1 cellular context compared by ENCODE assay signal in the genomic region with DNA sequence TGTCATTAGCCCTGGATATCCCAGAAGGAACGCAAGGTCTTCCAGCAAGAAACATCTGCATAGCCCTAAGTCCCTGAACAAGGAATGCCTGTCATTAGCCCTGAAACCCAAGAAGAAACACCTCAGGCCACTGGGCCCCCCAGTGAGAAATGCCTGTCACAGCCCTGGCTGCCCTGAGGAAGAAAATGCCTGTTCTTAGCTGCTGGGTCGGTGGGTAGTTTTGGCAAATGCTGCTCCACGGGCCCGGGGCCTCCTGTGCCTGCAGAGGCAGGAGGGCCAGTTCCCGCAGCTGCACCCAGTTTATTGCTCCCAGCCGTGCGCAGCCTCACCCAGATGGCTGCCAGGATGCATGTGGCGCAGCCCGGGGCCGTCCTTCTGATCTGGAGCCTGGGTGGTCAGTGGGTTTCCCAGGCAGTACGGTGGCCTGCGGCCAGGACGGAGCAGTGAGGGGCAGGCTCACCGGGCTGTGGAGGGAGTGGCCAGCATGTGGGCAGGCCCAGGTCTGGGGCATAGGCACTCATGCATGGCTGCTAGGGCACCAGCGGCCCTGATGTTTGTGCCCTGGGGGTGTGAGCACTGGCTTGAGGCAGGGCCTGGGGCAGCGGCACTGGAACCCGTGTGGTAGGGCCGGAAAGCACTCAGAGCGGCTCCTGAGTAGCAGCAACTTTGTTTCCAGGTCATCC.
TF ChIP-seq lines count a peak whose summit lies in the region.

No MANE protein-coding gene starts in this region.

TF ChIP-seq in GM23338, 12 proteins besides CTCF, POLR2A, EP300 and RAD21 (continued from another document):
- TF ChIP-seq EZH2 (IDR thresholded peaks at IDR 0.05; ENCODE audit: low read depth, unreplicated experiment) = no peak
- TF ChIP-seq, protein P1, sequence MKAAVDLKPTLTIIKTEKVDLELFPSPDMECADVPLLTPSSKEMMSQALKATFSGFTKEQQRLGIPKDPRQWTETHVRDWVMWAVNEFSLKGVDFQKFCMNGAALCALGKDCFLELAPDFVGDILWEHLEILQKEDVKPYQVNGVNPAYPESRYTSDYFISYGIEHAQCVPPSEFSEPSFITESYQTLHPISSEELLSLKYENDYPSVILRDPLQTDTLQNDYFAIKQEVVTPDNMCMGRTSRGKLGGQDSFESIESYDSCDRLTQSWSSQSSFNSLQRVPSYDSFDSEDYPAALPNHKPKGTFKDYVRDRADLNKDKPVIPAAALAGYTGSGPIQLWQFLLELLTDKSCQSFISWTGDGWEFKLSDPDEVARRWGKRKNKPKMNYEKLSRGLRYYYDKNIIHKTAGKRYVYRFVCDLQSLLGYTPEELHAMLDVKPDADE (IDR thresholded peaks at IDR 0.05) = no peak
- TF ChIP-seq STAT1 (IDR thresholded peaks at IDR 0.05; ENCODE audit: unreplicated experiment) = no peak
- no peak for TF ChIP-seq ZNF331 (CRISPR knock-in tag; IDR thresholded peaks at IDR 0.05; ENCODE audit: low read depth)
- TF ChIP-seq, protein P2, sequence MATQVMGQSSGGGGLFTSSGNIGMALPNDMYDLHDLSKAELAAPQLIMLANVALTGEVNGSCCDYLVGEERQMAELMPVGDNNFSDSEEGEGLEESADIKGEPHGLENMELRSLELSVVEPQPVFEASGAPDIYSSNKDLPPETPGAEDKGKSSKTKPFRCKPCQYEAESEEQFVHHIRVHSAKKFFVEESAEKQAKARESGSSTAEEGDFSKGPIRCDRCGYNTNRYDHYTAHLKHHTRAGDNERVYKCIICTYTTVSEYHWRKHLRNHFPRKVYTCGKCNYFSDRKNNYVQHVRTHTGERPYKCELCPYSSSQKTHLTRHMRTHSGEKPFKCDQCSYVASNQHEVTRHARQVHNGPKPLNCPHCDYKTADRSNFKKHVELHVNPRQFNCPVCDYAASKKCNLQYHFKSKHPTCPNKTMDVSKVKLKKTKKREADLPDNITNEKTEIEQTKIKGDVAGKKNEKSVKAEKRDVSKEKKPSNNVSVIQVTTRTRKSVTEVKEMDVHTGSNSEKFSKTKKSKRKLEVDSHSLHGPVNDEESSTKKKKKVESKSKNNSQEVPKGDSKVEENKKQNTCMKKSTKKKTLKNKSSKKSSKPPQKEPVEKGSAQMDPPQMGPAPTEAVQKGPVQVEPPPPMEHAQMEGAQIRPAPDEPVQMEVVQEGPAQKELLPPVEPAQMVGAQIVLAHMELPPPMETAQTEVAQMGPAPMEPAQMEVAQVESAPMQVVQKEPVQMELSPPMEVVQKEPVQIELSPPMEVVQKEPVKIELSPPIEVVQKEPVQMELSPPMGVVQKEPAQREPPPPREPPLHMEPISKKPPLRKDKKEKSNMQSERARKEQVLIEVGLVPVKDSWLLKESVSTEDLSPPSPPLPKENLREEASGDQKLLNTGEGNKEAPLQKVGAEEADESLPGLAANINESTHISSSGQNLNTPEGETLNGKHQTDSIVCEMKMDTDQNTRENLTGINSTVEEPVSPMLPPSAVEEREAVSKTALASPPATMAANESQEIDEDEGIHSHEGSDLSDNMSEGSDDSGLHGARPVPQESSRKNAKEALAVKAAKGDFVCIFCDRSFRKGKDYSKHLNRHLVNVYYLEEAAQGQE (IDR thresholded peaks at IDR 0.05; ENCODE audit: unreplicated experiment) = no peak
- no peak for TF ChIP-seq NANOG (IDR thresholded peaks at IDR 0.05; ENCODE audit: borderline replicate concordance)
- TF ChIP-seq JUNB (IDR thresholded peaks at IDR 0.05; ENCODE audit: unreplicated experiment) = no peak
